Comparison of ENCODE assay signal across 11 cellular contexts in the genomic region with DNA sequence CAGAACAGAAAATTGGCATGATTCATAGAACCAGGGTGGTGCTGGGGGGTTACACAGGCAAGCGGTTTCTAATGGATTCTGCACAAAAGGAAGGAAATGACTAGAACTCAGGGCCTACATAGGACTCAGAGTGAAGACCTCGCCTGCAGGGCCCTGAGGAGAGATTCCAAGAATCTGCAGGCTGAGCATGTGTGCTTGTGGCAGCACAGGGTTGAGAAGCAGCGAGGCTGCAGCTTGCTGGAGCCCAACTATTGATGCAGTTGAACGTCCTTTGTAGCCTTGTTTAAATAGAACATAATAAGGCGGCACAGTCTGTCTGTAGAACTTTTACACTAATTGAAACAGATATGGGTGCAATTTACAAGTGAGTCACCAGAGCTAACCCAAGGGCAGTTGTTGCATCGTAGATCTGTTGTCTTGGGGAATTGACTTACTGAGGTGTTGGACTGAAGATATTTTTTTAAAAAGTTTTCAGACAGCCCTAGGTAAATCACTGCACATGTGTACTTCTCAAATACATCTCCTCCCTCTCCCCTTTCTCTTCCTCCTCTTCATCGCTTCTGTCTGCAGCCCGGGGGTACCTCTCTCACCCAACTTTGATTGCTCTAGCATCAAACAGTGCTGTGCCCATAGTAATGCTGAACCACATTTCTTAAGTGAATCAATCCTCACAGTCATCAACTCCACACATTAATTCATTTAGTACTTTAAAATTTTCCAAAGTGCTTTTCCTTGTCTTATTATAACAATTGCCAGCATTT. TPM values are rescaled to one million over a fixed set of nuclear protein-coding genes. Genes with fewer than 3 reads are reported as not detected.
DNase-seq lines count a peak whose midpoint lies in the region; ATAC-seq and TF ChIP-seq lines count a peak whose summit lies in the region.
"Had no signal": no experiment of that assay in that cellular context is flagged by ENCODE, and none has a peak within 500 bp of the region (broad histone marks: within the 10 kb centered on the region; RNA-seq: fewer than 3 reads in every experiment).

No MANE protein-coding gene starts in this region.

- no peaks in the 10 kb centered on the region for H3K27me3 Mint-ChIP-seq in activated T-helper 17 cell treated with anti-CD3 and anti-CD28 coated beads, Interleukin-2, amount 50 U/mL, for 72 hours

- peaks cover 6% of the 10 kb centered on the region for H3K36me3 Mint-ChIP-seq in activated T-helper 17 cell treated with anti-CD3 and anti-CD28 coated beads, Interleukin-2, amount 50 U/mL, for 72 hours (ENCODE audit: low read depth)

- peaks cover 34% of the 10 kb centered on the region for H3K4me1 Mint-ChIP-seq in activated T-helper 17 cell treated with anti-CD3 and anti-CD28 coated beads, Interleukin-2, amount 50 U/mL, for 72 hours

- no peak for TF ChIP-seq POLR2A in lower leg skin (IDR thresholded peaks at IDR 0.05)

- H3K36me3 ChIP-seq in ACC112 (ENCODE audit: insufficient read depth, low read length): no peaks in the 10 kb centered on the region
- no peaks in the 10 kb centered on the region for H3K36me3 ChIP-seq in kidney epithelial cell (ENCODE audit: control insufficient read depth, insufficient read depth, low read length)
- H3K36me3 ChIP-seq: tibial artery had no signal

- DNase-seq in HFF-Myc (ENCODE audit: extremely low read depth, low read depth) (peak; percentile 25), kidney epithelial cell (ENCODE audit: low read depth) (peak; percentile 10), GM20000 (ENCODE audit: low spot score) (no peak), NCI-H1092 treated with DMSO at 0.1 percent for 48 hours (lab: John Stamatoyannopoulos, UW) (no peak), NCI-H1105 (lab: John Stamatoyannopoulos, UW) (no peak), lower leg skin (ENCODE audit: low spot score in 2 of 2) (no peak)
- DNase-seq: tibial artery had no signal

- H3K79me2 ChIP-seq in ACC112 (ENCODE audit: control insufficient read depth, insufficient read depth, low read length, unreplicated experiment): no peaks in the 10 kb centered on the region

- H3K4me3 ChIP-seq in ACC112 (ENCODE audit: low read depth, low read length) (peak overlapping the region; percentile 56), HFF-Myc (replicated peaks; ENCODE audit: low read depth, low read length) (no peak overlapping the region), kidney epithelial cell (ENCODE audit: low read depth, low read length) (no peak overlapping the region), lower leg skin (ENCODE audit: low read depth, poor library complexity, severe bottlenecking) (no peak overlapping the region)
- H3K4me3 ChIP-seq: coronary artery, tibial artery had no signal

- no peaks in the 10 kb centered on the region for H3K27me3 ChIP-seq in ACC112 (ENCODE audit: insufficient read depth, low read length)
- H3K27me3 ChIP-seq in kidney epithelial cell (ENCODE audit: control insufficient read depth, insufficient read depth, low read length): no peaks in the 10 kb centered on the region
- H3K27me3 ChIP-seq: tibial artery had no signal

- peak overlapping the region; percentile 69 for H3K27ac Mint-ChIP-seq in activated T-helper 17 cell treated with anti-CD3 and anti-CD28 coated beads, Interleukin-2, amount 50 U/mL, for 72 hours

- WGBS in lower leg skin, 2 donors: 61 to 68% methylated on average over 8 of the region's 8 CpGs

- peaks cover 5% of the 10 kb centered on the region for H3K9me3 Mint-ChIP-seq in activated T-helper 17 cell treated with anti-CD3 and anti-CD28 coated beads, Interleukin-2, amount 50 U/mL, for 72 hours

- ATAC-seq in activated T-helper 17 cell treated with anti-CD3 and anti-CD28 coated beads, Interleukin-2, amount 50 U/mL, for 72 hours (replicated peaks): peak; percentile 44

- peak overlapping the region; percentile 98 for H3K27ac ChIP-seq in ACC112 (ENCODE audit: low read depth, low read length)
- H3K27ac ChIP-seq: coronary artery, tibial artery had no signal

- intact Hi-C loops in lower leg skin (cut with DNase I; ENCODE audit: low total_unique reads): no loop called here

- H3K4me1 ChIP-seq in ACC112 (ENCODE audit: control insufficient read depth, insufficient read depth, low read length, unreplicated experiment): peaks cover 43% of the 10 kb centered on the region
- H3K4me1 ChIP-seq: tibial artery had no signal

- TF ChIP-seq CTCF in HFF-Myc (IDR thresholded peaks at IDR 0.05; ENCODE audit: low read depth, low read length, missing control alignments) (no peak), kidney epithelial cell (IDR thresholded peaks at IDR 0.05; ENCODE audit: insufficient read depth, low read length, poor library complexity, severe bottlenecking) (no peak), GM20000 (IDR thresholded peaks at IDR 0.05; ENCODE audit: extremely low read depth, missing control alignments) (no peak), lower leg skin (IDR thresholded peaks at IDR 0.05) (no peak)

- peak overlapping the region; percentile 10 for H2AFZ ChIP-seq in ACC112 (ENCODE audit: low read length, unreplicated experiment)

- peak overlapping the region; percentile 48 for H3K4me3 Mint-ChIP-seq in activated T-helper 17 cell treated with anti-CD3 and anti-CD28 coated beads, Interleukin-2, amount 50 U/mL, for 72 hours
- H3K4me3 Mint-ChIP-seq: neural crest cell had no signal

RNA-seq across cellular contexts. Expression of a gene that starts 58.3 kb away (rescaled TPM):
- 100 to 1,000 TPM; 107 to 117 TPM for total RNA-seq in activated T-helper 17 cell treated with anti-CD3 and anti-CD28 coated beads, Interleukin-2, amount 50 U/mL, for 72 hours
- total RNA-seq in kidney epithelial cell (not detected in 2 replicates), lower leg skin (1 to 10 TPM in 3 of 4 donors, not detected in 1; 1.5 to 3.4 (median 2.2) TPM)

Comparison
In these comparisons a context has a peak if more than half of its experiments do, and no peak if none do; other contexts are left out.
1. DNase-seq: peak in HFF-Myc (single experiment) and kidney epithelial cell (single experiment); none in GM20000 (single experiment), NCI-H1092 treated with DMSO at 0.1 percent for 48 hours (single experiment), NCI-H1105 (single experiment) and lower leg skin (0 of 2).
2. RNA of a gene that starts 58.3 kb away (total RNA-seq): 107 to 117 TPM in activated T-helper 17 cell treated with anti-CD3 and anti-CD28 coated beads, Interleukin-2, amount 50 U/mL, for 72 hours; 1.5 to 3.4 TPM in lower leg skin and not detected in kidney epithelial cell; every median in the first group is over 10 times any median in the second.